8 cellular contexts compared by ENCODE assay signal in the genomic region with DNA sequence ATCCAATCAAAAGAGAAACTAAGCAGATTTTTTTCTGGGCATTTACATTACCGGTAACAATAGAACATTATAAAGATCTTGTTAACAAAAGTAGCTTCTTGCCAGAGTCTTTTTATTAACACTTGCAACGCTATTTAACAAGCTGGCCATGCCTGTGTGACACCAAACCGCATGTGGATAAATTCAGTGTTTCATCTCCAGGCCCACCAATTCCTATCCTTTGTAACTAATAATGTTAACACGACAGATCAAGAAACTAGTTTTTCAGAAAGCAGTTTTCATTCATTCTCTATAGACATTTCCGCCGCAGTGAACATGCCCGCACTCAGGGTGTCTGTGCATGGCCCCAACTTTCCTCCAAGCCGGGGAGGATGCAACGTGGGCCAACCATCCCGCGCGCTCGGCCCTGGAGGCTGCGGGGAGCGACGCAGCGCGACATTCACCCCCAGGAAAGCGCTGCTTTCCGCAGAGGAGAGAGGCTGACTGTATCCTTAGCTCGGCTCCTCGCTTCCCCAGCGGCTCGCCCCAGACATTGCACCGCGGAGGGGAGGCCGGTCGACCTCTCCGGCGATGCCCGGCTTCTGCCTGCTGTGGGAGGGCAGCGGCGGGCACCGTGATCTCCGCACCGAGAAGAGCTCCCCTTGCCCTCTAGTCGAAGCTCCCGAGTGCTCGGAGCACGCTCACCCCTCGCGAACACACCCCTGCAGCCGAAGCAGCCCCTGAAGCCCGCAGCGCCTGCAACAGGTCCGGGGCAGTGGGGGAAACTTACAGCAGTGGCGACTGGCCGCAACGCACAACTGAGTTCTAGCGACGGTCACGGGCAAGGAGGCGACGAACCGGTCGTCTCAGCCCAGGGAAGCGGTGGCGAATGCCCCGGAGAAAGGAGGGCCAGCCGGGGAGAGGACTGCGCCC. TPM values are rescaled to one million over a fixed set of nuclear protein-coding genes. Genes with fewer than 3 reads are reported as not detected.
DNase-seq lines count a peak whose midpoint lies in the region; ATAC-seq and TF ChIP-seq lines count a peak whose summit lies in the region.

No MANE protein-coding gene starts in this region.

- no peaks in the 10 kb centered on the region for H3K9me3 Mint-ChIP-seq in CD4-positive, alpha-beta T cell
- no peaks in the 10 kb centered on the region for H3K9me3 Mint-ChIP-seq in T-helper 1 cell treated with Interleukin-12 subunit alpha and Interleukin-12 subunit beta and Interleukin-4 antibody, amounts not matched to agents 30 μg/mL and 1 μg/mL, for 36 hours

- peak overlapping the region; percentile 84 for H3K4me3 Mint-ChIP-seq in CD4-positive, alpha-beta T cell
- peak overlapping the region; percentile 83 for H3K4me3 Mint-ChIP-seq in T-helper 1 cell treated with Interleukin-12 subunit alpha and Interleukin-12 subunit beta and Interleukin-4 antibody, amounts not matched to agents 30 μg/mL and 1 μg/mL, for 36 hours

- peaks cover 6% of the 10 kb centered on the region for H3K27me3 ChIP-seq in CD4-positive, alpha-beta T cell (ENCODE audit: control insufficient read depth, insufficient read depth, low read length)
- H3K27me3 ChIP-seq in brain microvascular endothelial cell (replicated peaks) = no peaks in the 10 kb centered on the region

- in situ Hi-C loops in brain microvascular endothelial cell (cut with HindIII; ENCODE audit: low pct_ligation_motif_present, low sequenced_read_pairs) = no loop called here

- H3K9me3 ChIP-seq in CD4-positive, alpha-beta T cell (ENCODE audit: control insufficient read depth, low read length) = no peaks in the 10 kb centered on the region

- H3K36me3 ChIP-seq in brain microvascular endothelial cell (replicated peaks) = peaks cover 34% of the 10 kb centered on the region

- peak; percentile 39 for ATAC-seq in CD4-positive, alpha-beta T cell (ENCODE audit: poor library complexity)
- peak; percentile 14 for ATAC-seq in GM19463 (IDR thresholded peaks at IDR 0.05; ENCODE audit: unreplicated experiment)
- peak; percentile 17 for ATAC-seq in HG03571 (IDR thresholded peaks at IDR 0.05; ENCODE audit: unreplicated experiment)

- CTCF ChIA-PET in CD4-positive, alpha-beta T cell (lab: Charles Lee) = interaction anchor here (0.6 to 1.2 kb wide), 4 partner anchors 9 to 53 kb away, joined by 3 to 5 read pairs (median 4); no protein-coding TSS in a partner anchor

- no peak for TF ChIP-seq CTCF in CD4-positive, alpha-beta T cell (IDR thresholded peaks at IDR 0.05)
- TF ChIP-seq CTCF in brain microvascular endothelial cell (IDR thresholded peaks at IDR 0.05; ENCODE audit: low read depth, low read length, missing control alignments) = peak; percentile 42

- H3K4me1 Mint-ChIP-seq in CD4-positive, alpha-beta T cell (ENCODE audit: low read depth) = peaks cover 37% of the 10 kb centered on the region
- H3K4me1 Mint-ChIP-seq in T-helper 1 cell treated with Interleukin-12 subunit alpha and Interleukin-12 subunit beta and Interleukin-4 antibody, amounts not matched to agents 30 μg/mL and 1 μg/mL, for 36 hours (ENCODE audit: low read depth) = peaks cover 27% of the 10 kb centered on the region

- H3K27ac ChIP-seq in CD4-positive, alpha-beta T cell (ENCODE audit: low read depth, low read length) = no peak overlapping the region
- H3K27ac ChIP-seq in brain microvascular endothelial cell = peak overlapping the region; percentile 77

- POLR2A ChIA-PET in CD4-positive, alpha-beta T cell (lab: Charles Lee) = interaction anchor here (0.7 to 2.8 kb wide), 10 partner anchors 9 to 1074 kb away, joined by 3 to 32 read pairs (median 4); partner anchors contain the start of genes ANKRD31 and UTP15

- peaks cover 5% of the 10 kb centered on the region for H3K27me3 Mint-ChIP-seq in CD4-positive, alpha-beta T cell
- peaks cover 56% of the 10 kb centered on the region for H3K27me3 Mint-ChIP-seq in T-helper 1 cell treated with Interleukin-12 subunit alpha and Interleukin-12 subunit beta and Interleukin-4 antibody, amounts not matched to agents 30 μg/mL and 1 μg/mL, for 36 hours (ENCODE audit: low read depth)

- peak overlapping the region; percentile 75 for H3K27ac Mint-ChIP-seq in CD4-positive, alpha-beta T cell
- peak overlapping the region; percentile 58 for H3K27ac Mint-ChIP-seq in T-helper 1 cell treated with Interleukin-12 subunit alpha and Interleukin-12 subunit beta and Interleukin-4 antibody, amounts not matched to agents 30 μg/mL and 1 μg/mL, for 36 hours

- intact Hi-C loops in CD4-positive, alpha-beta T cell (cut with DNase I, micrococcal nuclease) = loop anchor here (1.0 to 10.0 kb wide), 6 partner anchors 9 to 582 kb away; no protein-coding TSS in a partner anchor

- peak overlapping the region; percentile 99 for H3K4me3 ChIP-seq in brain microvascular endothelial cell (ENCODE audit: low read depth, low read length)

- DNase-seq in CD4-positive, alpha-beta T cell = peak in 8 of 10 experiments; percentile 2 to 35 (median 12)
- DNase-seq in brain microvascular endothelial cell = no peak
- peak; percentile 56 for DNase-seq in iris pigment epithelial cell (ENCODE audit: low read depth)
- peak; percentile 50 to 58 for DNase-seq in stimulated activated CD4-positive, alpha-beta T cell treated with anti-CD3 and anti-CD28 coated beads, Interleukin-2, amount 100 ng/mL, for 24 hours
- DNase-seq in Ammon's horn (ENCODE audit: low spot score) = no peak

- peaks cover 7% of the 10 kb centered on the region for H3K36me3 Mint-ChIP-seq in CD4-positive, alpha-beta T cell (ENCODE audit: low read depth)
- no peaks in the 10 kb centered on the region for H3K36me3 Mint-ChIP-seq in T-helper 1 cell treated with Interleukin-12 subunit alpha and Interleukin-12 subunit beta and Interleukin-4 antibody, amounts not matched to agents 30 μg/mL and 1 μg/mL, for 36 hours (ENCODE audit: low read depth)

RNA-seq across cellular contexts. Expression of gene ENC1, which starts 0.7 kb away (rescaled TPM):
- total RNA-seq in CD4-positive, alpha-beta T cell = 10 to 100 TPM; 39.6 to 40.1 TPM

RNA-seq across cellular contexts. Expression of gene HEXB, which starts 45.2 kb away (rescaled TPM):
- 10 to 100 TPM; 31.9 to 33.8 TPM for total RNA-seq in CD4-positive, alpha-beta T cell

Comparison
In these comparisons a context has a peak if more than half of its experiments do, and no peak if none do; other contexts are left out.
1. DNase-seq: peak in CD4-positive, alpha-beta T cell (8 of 10), iris pigment epithelial cell (single experiment) and stimulated activated CD4-positive, alpha-beta T cell treated with anti-CD3 and anti-CD28 coated beads, Interleukin-2, amount 100 ng/mL, for 24 hours (2 of 2); none in brain microvascular endothelial cell (single experiment) and Ammon's horn (single experiment).
2. Peak in every context shown above with its lines, with median percentiles within 50 percentile points of each other: ATAC-seq.